In the genomic region with DNA sequence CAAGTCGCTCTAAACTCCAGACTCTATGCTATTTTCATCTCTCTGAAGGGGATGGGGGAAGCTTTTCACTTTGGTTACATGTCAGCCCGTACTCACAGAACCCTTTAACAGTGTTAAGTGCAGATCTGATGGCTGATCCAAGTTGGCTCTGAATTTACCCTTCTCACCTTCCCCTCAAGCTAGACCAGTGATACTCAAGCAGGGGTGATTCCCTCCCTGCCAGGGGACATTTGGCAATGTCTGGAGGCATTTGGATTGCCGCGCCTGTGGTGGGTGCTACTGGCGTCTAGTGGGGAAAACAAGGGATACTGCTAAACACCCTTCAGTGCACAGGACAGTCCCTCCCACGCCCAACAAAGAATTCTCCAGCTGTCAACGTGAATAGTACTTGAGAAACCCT, we compare ENCODE assay signal across 30 cellular contexts. TPM values are rescaled to one million over a fixed set of nuclear protein-coding genes. Genes with fewer than 3 reads are reported as not detected.
"Had no signal": no experiment of that assay in that cellular context is flagged by ENCODE, and none has a peak within 500 bp of the region (broad histone marks: within the 10 kb centered on the region; RNA-seq: fewer than 3 reads in every experiment).

No MANE protein-coding gene starts in this region.

- H3K4me3 Mint-ChIP-seq: mesothelial cell of epicardium; naive B cell; natural killer cell; nephron progenitor cell; neural progenitor cell; stimulated activated effector memory CD8-positive, alpha-beta T cell treated with anti-CD3 and anti-CD28 coated beads, Interleukin-12 subunit alpha, Interleukin-12 subunit beta, amount 100 ng/mL, for 72 hours; stimulated activated naive CD8-positive, alpha-beta T cell treated with anti-CD3 and anti-CD28 coated beads, Interleukin-15, Interleukin-2, amounts not matched to agents 100 ng/mL and 50 ng/mL, for 24 hours; type B pancreatic cell had no signal

- H3K4me1 ChIP-seq: prostate gland, right lobe of liver, suprapubic skin, tibial artery, uterus had no signal

- H3K9me3 ChIP-seq: ovary, prostate gland, right lobe of liver, suprapubic skin, thoracic aorta, tibial artery, uterus had no signal

- DNase-seq: head of caudate nucleus; hypothalamus; islet precursor cell; mesendoderm; naive B cell; natural killer cell; nephron progenitor cell; ovary; right lobe of liver; stimulated activated CD4-positive, alpha-beta T cell treated with anti-CD3 and anti-CD28 coated beads, Interleukin-4, amount 100 ng/mL, for 24 hours; stimulated activated naive CD4-positive, alpha-beta T cell; tibial artery; uterus had no signal

- H3K36me3 Mint-ChIP-seq: naive B cell, natural killer cell had no signal

- H3K27ac ChIP-seq: neural progenitor cell, ovary, prostate gland, right lobe of liver, skin epidermis, suprapubic skin, thoracic aorta, tibial artery, uterus had no signal

- H3K4me3 ChIP-seq: lung, neural progenitor cell, ovary, prostate gland, right lobe of liver, skin epidermis, suprapubic skin, thoracic aorta, tibial artery, uterus had no signal

- H3K27ac Mint-ChIP-seq: mesothelial cell of epicardium; natural killer cell; nephron progenitor cell; neural progenitor cell; stimulated activated effector memory CD8-positive, alpha-beta T cell treated with anti-CD3 and anti-CD28 coated beads, Interleukin-12 subunit alpha, Interleukin-12 subunit beta, amount 100 ng/mL, for 72 hours; stimulated activated naive CD8-positive, alpha-beta T cell treated with anti-CD3 and anti-CD28 coated beads, Interleukin-15, Interleukin-2, amounts not matched to agents 100 ng/mL and 50 ng/mL, for 24 hours; type B pancreatic cell had no signal

- H3K9me3 Mint-ChIP-seq: mesothelial cell of epicardium; naive B cell; natural killer cell; nephron progenitor cell; neural progenitor cell; stimulated activated effector memory CD8-positive, alpha-beta T cell treated with anti-CD3 and anti-CD28 coated beads, Interleukin-12 subunit alpha, Interleukin-12 subunit beta, amount 100 ng/mL, for 72 hours; stimulated activated naive CD8-positive, alpha-beta T cell treated with anti-CD3 and anti-CD28 coated beads, Interleukin-15, Interleukin-2, amounts not matched to agents 100 ng/mL and 50 ng/mL, for 24 hours; type B pancreatic cell had no signal

- H3K36me3 ChIP-seq: ovary, prostate gland, right lobe of liver, thoracic aorta, tibial artery, uterus had no signal

- ATAC-seq: left lobe of liver; natural killer cell; right lobe of liver; stimulated activated effector memory CD8-positive, alpha-beta T cell treated with anti-CD3 and anti-CD28 coated beads, Interleukin-12 subunit alpha, Interleukin-12 subunit beta, amount 100 ng/mL, for 72 hours had no signal

- H3K4me1 Mint-ChIP-seq: mesothelial cell of epicardium, naive B cell, natural killer cell, neural progenitor cell had no signal

- H3K27me3 Mint-ChIP-seq: naive B cell; stimulated activated naive CD8-positive, alpha-beta T cell treated with anti-CD3 and anti-CD28 coated beads, Interleukin-15, Interleukin-2, amounts not matched to agents 100 ng/mL and 50 ng/mL, for 24 hours; type B pancreatic cell had no signal

- H3K27me3 ChIP-seq: neural progenitor cell, ovary, right lobe of liver, suprapubic skin, tibial artery, uterus had no signal

RNA-seq across cellular contexts. Expression of gene TEX52, which starts 6.0 kb away (rescaled TPM):
- total RNA-seq: kidney epithelial cell, left lobe of liver, lower leg skin, lung, mesothelial cell of epicardium, mononuclear cell, natural killer cell, omental fat pad, ovary, right lobe of liver, subcutaneous adipose tissue, suprapubic skin, thoracic aorta, ureter, uterus had no signal
- polyA plus RNA-seq: lung, ovary had no signal

RNA-seq across cellular contexts. Expression of gene NRIP2, which starts 28.0 kb away (rescaled TPM):
- total RNA-seq: kidney epithelial cell, mesothelial cell of epicardium, mononuclear cell, natural killer cell had no signal
